In the genomic region with DNA sequence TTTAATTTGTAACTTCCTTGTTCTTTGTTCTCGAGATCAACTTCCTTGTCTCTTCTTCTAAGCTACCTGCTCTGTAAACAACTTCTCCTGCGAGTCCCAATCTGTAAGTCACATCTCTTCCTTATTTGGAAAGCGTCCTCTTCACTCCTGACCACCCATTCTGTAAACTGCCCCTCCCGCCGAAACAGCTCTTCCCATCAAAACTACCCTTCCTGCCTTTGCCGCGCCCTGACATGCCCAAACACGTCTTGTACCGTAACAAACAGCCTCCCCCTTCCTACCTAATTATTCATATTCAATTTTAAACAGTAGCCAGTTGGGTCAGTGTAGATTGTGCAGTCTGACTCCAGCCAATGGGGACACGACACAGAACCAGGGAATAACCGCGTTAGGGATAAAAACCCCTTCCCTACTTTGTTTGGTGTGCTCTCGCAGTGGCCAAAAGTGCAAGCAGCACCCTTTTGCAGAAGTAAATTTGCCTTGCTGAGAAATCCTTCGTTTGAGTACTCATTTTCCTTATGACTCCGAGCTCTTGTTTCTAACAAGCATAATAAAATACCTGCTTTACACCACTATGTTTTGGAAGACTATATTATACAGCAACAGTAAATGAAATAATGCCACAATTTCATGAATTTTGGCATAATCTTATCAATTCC, we compare ENCODE assay signal across 17 cellular contexts. TPM values are rescaled to one million over a fixed set of nuclear protein-coding genes. Genes with fewer than 3 reads are reported as not detected.
DNase-seq lines count a peak whose midpoint lies in the region; ATAC-seq and TF ChIP-seq lines count a peak whose summit lies in the region.
"Had no signal": no experiment of that assay in that cellular context is flagged by ENCODE, and none has a peak within 500 bp of the region (broad histone marks: within the 10 kb centered on the region; RNA-seq: fewer than 3 reads in every experiment).

No MANE protein-coding gene starts in this region.

- no peak overlapping the region for H3K4me3 Mint-ChIP-seq in MCF 10A (ENCODE audit: unreplicated experiment)
- no peak overlapping the region for H3K4me3 Mint-ChIP-seq in endodermal cell
- H3K4me3 Mint-ChIP-seq: central memory CD8-positive, alpha-beta T cell had no signal

- peaks cover 10% of the 10 kb centered on the region for H3K36me3 Mint-ChIP-seq in MCF 10A (ENCODE audit: insufficient read depth, unreplicated experiment)
- peaks cover 64% of the 10 kb centered on the region for H3K36me3 Mint-ChIP-seq in endodermal cell (ENCODE audit: low read depth)

- H3K27me3 ChIP-seq in breast epithelium (no peaks in the 10 kb centered on the region), endodermal cell (ENCODE audit: control insufficient read depth, insufficient read depth, low read length, poor library complexity, severe bottlenecking) (no peaks in the 10 kb centered on the region), thymus (ENCODE audit: control insufficient read depth, insufficient read depth) (no peaks in the 10 kb centered on the region), gastroesophageal sphincter (no peaks in the 10 kb centered on the region)
- H3K27me3 ChIP-seq: adrenal gland, suprapubic skin had no signal

- no peaks in the 10 kb centered on the region for H3K27me3 Mint-ChIP-seq in MCF 10A (ENCODE audit: insufficient read depth, unreplicated experiment)
- no peaks in the 10 kb centered on the region for H3K27me3 Mint-ChIP-seq in endodermal cell (ENCODE audit: insufficient read depth)
- H3K27me3 Mint-ChIP-seq: central memory CD8-positive, alpha-beta T cell had no signal

- TF ChIP-seq CTCF in MCF 10A (IDR thresholded peaks at IDR 0.05; ENCODE audit: unreplicated experiment) (no peak), breast epithelium (IDR thresholded peaks at IDR 0.05) (no peak), endodermal cell (conservative IDR thresholded peaks at IDR 0.05) (no peak), gastroesophageal sphincter (IDR thresholded peaks at IDR 0.05) (no peak)

- H3K9me3 ChIP-seq in breast epithelium (peaks cover 5 to 10% of the 10 kb centered on the region in 2 donors), endodermal cell (ENCODE audit: control insufficient read depth, low read length) (peaks cover 73% of the 10 kb centered on the region), thymus (ENCODE audit: control insufficient read depth) (peaks cover 3% of the 10 kb centered on the region), gastroesophageal sphincter (peaks cover 0 to 8% (median 0%) of the 10 kb centered on the region in 3 donors)
- H3K9me3 ChIP-seq: adrenal gland had no signal

- H3K9me3 Mint-ChIP-seq in MCF 10A (ENCODE audit: unreplicated experiment) (peaks cover 9% of the 10 kb centered on the region), endodermal cell (peaks cover 54% of the 10 kb centered on the region)

- H3K27ac Mint-ChIP-seq in MCF 10A (ENCODE audit: low read depth, unreplicated experiment) (peak overlapping the region; percentile 76), endodermal cell (no peak overlapping the region)

- H3K4me1 ChIP-seq in breast epithelium = no peaks in the 10 kb centered on the region
- H3K4me1 ChIP-seq in endodermal cell (ENCODE audit: control insufficient read depth, insufficient read depth, low read length) = no peaks in the 10 kb centered on the region
- H3K4me1 ChIP-seq in thymus (ENCODE audit: control insufficient read depth, insufficient read depth, low read length) = no peaks in the 10 kb centered on the region
- no peaks in the 10 kb centered on the region for H3K4me1 ChIP-seq in gastroesophageal sphincter
- H3K4me1 ChIP-seq: adrenal gland, suprapubic skin had no signal

- WGBS in endodermal cell (ENCODE audit: insufficient coverage in 1 of 2, insufficient read length in 1 of 2), 2 experiments = 97 to 98% methylated on average over 6 to 15 of the region's 15 CpGs
- WGBS in thymus = 91% methylated on average over 15 of the region's 15 CpGs
- WGBS in gastroesophageal sphincter (ENCODE audit: low coverage in 1 of 2), 2 donors = 93 to 96% methylated on average over 12 to 15 of the region's 15 CpGs

- H3K36me3 ChIP-seq in breast epithelium (no peaks in the 10 kb centered on the region), endodermal cell (ENCODE audit: control insufficient read depth, insufficient read depth, low read length) (peaks cover 48% of the 10 kb centered on the region), thymus (ENCODE audit: control insufficient read depth, insufficient read depth) (peaks cover 4% of the 10 kb centered on the region), gastroesophageal sphincter (peaks cover 0 to 14% of the 10 kb centered on the region in 2 donors)
- H3K36me3 ChIP-seq: adrenal gland, suprapubic skin had no signal

- no TSS peak for BruUV-seq in MCF 10A (replicated peaks; lab: Mats Ljungman, UMichigan)

- CTCF ChIA-PET in MCF 10A (lab: Yijun Ruan, JAX) = interaction anchor here (0.6 to 0.8 kb wide), 2 partner anchors 12 to 34 kb away, joined by 3 read pairs; no protein-coding TSS in a partner anchor

- H3K4me3 ChIP-seq in breast epithelium (no peak overlapping the region), endodermal cell (ENCODE audit: low read length) (peak overlapping the region; percentile 25), thymus (ENCODE audit: low read length) (no peak overlapping the region), gastroesophageal sphincter (no peak overlapping the region)
- H3K4me3 ChIP-seq: adrenal gland, suprapubic skin had no signal

- H3K27ac ChIP-seq in breast epithelium (no peak overlapping the region), endodermal cell (ENCODE audit: low read depth, low read length) (no peak overlapping the region), thymus (ENCODE audit: low read depth) (peak overlapping the region; percentile 54), gastroesophageal sphincter (no peak overlapping the region)
- H3K27ac ChIP-seq: adrenal gland, suprapubic skin had no signal

- no peak for DNase-seq in MCF 10A (ENCODE audit: unreplicated experiment)
- DNase-seq in breast epithelium (ENCODE audit: low spot score in 2 of 2) = no peak
- peak; percentile 12 for DNase-seq in RKO (ENCODE audit: low spot score)
- peak; percentile 80 for DNase-seq in endodermal cell
- no peak for DNase-seq in superior temporal gyrus (ENCODE audit: extremely low spot score)
- DNase-seq: activated T-cell treated with anti-CD3 and anti-CD28 coated beads for 4 hours; adrenal gland; DMS79; glutamatergic neuron; NCI-H2171 treated with DMSO at 0.1 percent for 48 hours; stimulated activated CD4-positive, alpha-beta T cell treated with anti-CD3 and anti-CD28 coated beads, Interleukin-15, amount 100 ng/mL, for 24 hours had no signal

- TF ChIP-seq EP300 in gastroesophageal sphincter (IDR thresholded peaks at IDR 0.05) = no peak

- H3K9ac ChIP-seq in endodermal cell (ENCODE audit: extremely low read depth, low read length, poor library complexity, severe bottlenecking) = no peak overlapping the region

- no peaks in the 10 kb centered on the region for H3K4me1 Mint-ChIP-seq in MCF 10A (ENCODE audit: insufficient read depth, unreplicated experiment)
- peaks cover 7% of the 10 kb centered on the region for H3K4me1 Mint-ChIP-seq in endodermal cell

- POLR2A ChIA-PET in MCF 10A (lab: Yijun Ruan, JAX) = interaction anchor here (0.6 to 1.9 kb wide), 2 partner anchors 9 to 677 kb away, joined by 3 to 4 read pairs; no protein-coding TSS in a partner anchor

- TF ChIP-seq POLR2A in breast epithelium (IDR thresholded peaks at IDR 0.05) (no peak), gastroesophageal sphincter (IDR thresholded peaks at IDR 0.05) (no peak)

- no peak for ATAC-seq in GM21737 (IDR thresholded peaks at IDR 0.05; ENCODE audit: unreplicated experiment)
- ATAC-seq in gastroesophageal sphincter = no peak

- intact Hi-C loops in MCF 10A (cut with micrococcal nuclease) (no loop called here), breast epithelium (cut with DNase I; ENCODE audit: low total_unique reads) (no loop called here)

RNA-seq across cellular contexts. Expression of a gene that starts 39.8 kb away (rescaled TPM):
- total RNA-seq in MCF 10A (2022) = 22.8 and 28.2 TPM in 2 replicates
- 10 to 100 TPM; 28.2 to 37.0 (median 30.6) TPM for total RNA-seq in breast epithelium
- total RNA-seq in endodermal cell = 10 to 100 TPM; 34.8 to 52.0 TPM
- 23.4 TPM for polyA plus RNA-seq in endodermal cell (2013, experiment 1 of 2)
- 19.3 TPM for polyA plus RNA-seq in endodermal cell (2013, experiment 2 of 2)
- polyA plus RNA-seq in thymus = 8.5 TPM
- 10 to 100 TPM; 26.4 to 31.0 (median 28.1) TPM for total RNA-seq in gastroesophageal sphincter

RNA-seq across cellular contexts. Expression of a gene that starts 39.9 kb away (rescaled TPM):
- total RNA-seq in MCF 10A (2022) (2.1 and 3.5 TPM in 2 replicates), breast epithelium (10 to 100 TPM in 1 of 3 donors, 1 to 10 TPM in 2; 8.2 to 16.8 (median 9.1) TPM), endodermal cell (1 to 10 TPM; 4.2 to 6.4 TPM), gastroesophageal sphincter (1 to 10 TPM in 3 of 4 donors, under 1 TPM in 1; 0.89 to 4.1 (median 3.3) TPM)
- 11.4 TPM for polyA plus RNA-seq in endodermal cell (2013, experiment 1 of 2)
- polyA plus RNA-seq in endodermal cell (2013, experiment 2 of 2) = 10.4 TPM
- polyA plus RNA-seq in thymus = 6.5 TPM
- total RNA-seq: HT1080 had no signal

Comparison
In these comparisons a context has a peak if more than half of its experiments do, and no peak if none do; other contexts are left out.
1. DNase-seq: peak in RKO (single experiment) and endodermal cell (single experiment); none in MCF 10A (single experiment), breast epithelium (0 of 2) and superior temporal gyrus (single experiment).